In the genomic region with DNA sequence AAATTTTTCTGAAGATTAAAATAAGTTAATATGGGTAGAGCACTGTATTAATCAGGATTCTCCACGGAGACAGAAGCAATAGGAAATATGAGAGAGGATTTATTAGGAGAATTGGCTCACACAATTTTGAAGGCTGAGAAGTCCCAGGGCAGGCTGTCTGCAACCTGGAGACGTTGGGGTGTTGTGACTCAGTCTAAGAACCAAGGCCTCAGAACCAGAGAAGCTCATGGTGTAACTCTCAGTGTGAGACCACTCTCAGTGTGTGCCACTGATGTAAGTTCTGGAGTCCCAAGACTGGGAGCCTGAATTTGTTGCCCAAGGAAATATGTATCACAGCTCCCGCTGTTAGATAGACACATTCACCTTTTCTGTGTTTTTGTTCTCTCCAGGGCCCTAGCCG, we compare ENCODE assay signal across 17 cellular contexts.
DNase-seq lines count a peak whose midpoint lies in the region; ATAC-seq and TF ChIP-seq lines count a peak whose summit lies in the region.
"Had no signal": no experiment of that assay in that cellular context is flagged by ENCODE, and none has a peak within 500 bp of the region (broad histone marks: within the 10 kb centered on the region; RNA-seq: fewer than 3 reads in every experiment).

No MANE protein-coding gene starts in this region.

- H3K27ac ChIP-seq in right atrium auricular region (no peak overlapping the region), psoas muscle (peak overlapping the region; percentile 82), skeletal muscle tissue (ENCODE audit: low read depth, low read length) (peak overlapping the region; percentile 63)
- H3K27ac ChIP-seq: 22Rv1; A549; BLaER1 treated with 17β-estradiol and CSF1 and Interleukin-3, amounts not matched to agents 10 nM and 100 nM; C4-2B had no signal

- H3K27me3 ChIP-seq in right atrium auricular region (no peaks in the 10 kb centered on the region), psoas muscle (ENCODE audit: insufficient read depth in 3 of 3, low read length in 2 of 3) (no peaks in the 10 kb centered on the region), skeletal muscle tissue (ENCODE audit: control insufficient read depth in 3 of 3, insufficient read depth in 3 of 3, low read length in 3 of 3) (no peaks in the 10 kb centered on the region)
- H3K27me3 ChIP-seq: BLaER1 treated with 17β-estradiol and CSF1 and Interleukin-3, amounts not matched to agents 10 nM and 100 nM had no signal

- DNase-seq in Right ventricle myocardium superior (no peak), right atrium auricular region (ENCODE audit: low spot score) (no peak), psoas muscle (no peak), UCSD-AML1 (lab: John Stamatoyannopoulos, UW; ENCODE audit: unreplicated experiment) (no peak), dedifferentiated amniotic fluid mesenchymal stem cell (ENCODE audit: extremely low spot score) (no peak)
- DNase-seq: AML-193; Caco-2; Calu3; CD4-positive, alpha-beta T cell; CD8-positive, alpha-beta T cell; DMS79 treated with DMSO at 0.1 percent for 48 hours; GF-D8 had no signal

- TF ChIP-seq CTCF in right atrium auricular region (IDR thresholded peaks at IDR 0.05) (no peak), psoas muscle (IDR thresholded peaks at IDR 0.05) (no peak)

- 30 to 40% (median 32%) methylated on average over 4 of the region's 4 CpGs for WGBS in psoas muscle, 3 donors

- intact Hi-C loops in Right ventricle myocardium superior (cut with DNase I) (no loop called here), psoas muscle (cut with DNase I) (no loop called here)

- H3K4me1 ChIP-seq in right atrium auricular region (no peaks in the 10 kb centered on the region), psoas muscle (peaks cover 6% of the 10 kb centered on the region), skeletal muscle tissue (ENCODE audit: control insufficient read depth in 3 of 3, insufficient read depth in 3 of 3, low read length in 3 of 3) (peaks cover 7 to 10% (median 10%) of the 10 kb centered on the region in 3 donors)
- H3K4me1 ChIP-seq: A549; BLaER1 treated with 17β-estradiol and CSF1 and Interleukin-3, amounts not matched to agents 10 nM and 100 nM; Caco-2 had no signal

- H3K4me3 ChIP-seq in right atrium auricular region (no peak overlapping the region), psoas muscle (peak overlapping the region; percentile 24), skeletal muscle tissue (ENCODE audit: low read length in 3 of 3) (peak overlapping the region in 1 of 3 donors; percentile 17)
- H3K4me3 ChIP-seq: A549; BLaER1 treated with 17β-estradiol and CSF1 and Interleukin-3, amounts not matched to agents 10 nM and 100 nM had no signal

- ATAC-seq in Right ventricle myocardium superior (ENCODE audit: poor library complexity) (peak; percentile 10), psoas muscle (peak; percentile 48 to 71 (median 64))
- ATAC-seq: A549; CD8-positive, alpha-beta T cell had no signal

- H3K9me3 ChIP-seq in right atrium auricular region = no peaks in the 10 kb centered on the region
- H3K9me3 ChIP-seq in psoas muscle = no peaks in the 10 kb centered on the region
- no peaks in the 10 kb centered on the region for H3K9me3 ChIP-seq in skeletal muscle tissue (ENCODE audit: control insufficient read depth in 3 of 3, low read length in 3 of 3)
- H3K9me3 ChIP-seq: A549, Caco-2 had no signal

- no peak overlapping the region for H3K9ac ChIP-seq in skeletal muscle tissue (ENCODE audit: low read depth in 1 of 3, low read length in 3 of 3)
- H3K9ac ChIP-seq: BLaER1 treated with 17β-estradiol and CSF1 and Interleukin-3, amounts not matched to agents 10 nM and 100 nM had no signal

- H3K36me3 ChIP-seq in right atrium auricular region = no peaks in the 10 kb centered on the region
- H3K36me3 ChIP-seq in psoas muscle (ENCODE audit: insufficient read depth in 1 of 2, low read depth in 1 of 2) = no peaks in the 10 kb centered on the region
- no peaks in the 10 kb centered on the region for H3K36me3 ChIP-seq in skeletal muscle tissue (ENCODE audit: control insufficient read depth in 3 of 3, insufficient read depth in 3 of 3, low read length in 3 of 3)
- H3K36me3 ChIP-seq: BLaER1 treated with 17β-estradiol and CSF1 and Interleukin-3, amounts not matched to agents 10 nM and 100 nM had no signal

Comparison
In these comparisons a context has a peak if more than half of its experiments do, and no peak if none do; other contexts are left out.
1. H3K27ac ChIP-seq: peak in psoas muscle (single experiment) and skeletal muscle tissue (single experiment); none in right atrium auricular region (0 of 2).